ENCODE assay signal across 9 cellular contexts in the genomic region with DNA sequence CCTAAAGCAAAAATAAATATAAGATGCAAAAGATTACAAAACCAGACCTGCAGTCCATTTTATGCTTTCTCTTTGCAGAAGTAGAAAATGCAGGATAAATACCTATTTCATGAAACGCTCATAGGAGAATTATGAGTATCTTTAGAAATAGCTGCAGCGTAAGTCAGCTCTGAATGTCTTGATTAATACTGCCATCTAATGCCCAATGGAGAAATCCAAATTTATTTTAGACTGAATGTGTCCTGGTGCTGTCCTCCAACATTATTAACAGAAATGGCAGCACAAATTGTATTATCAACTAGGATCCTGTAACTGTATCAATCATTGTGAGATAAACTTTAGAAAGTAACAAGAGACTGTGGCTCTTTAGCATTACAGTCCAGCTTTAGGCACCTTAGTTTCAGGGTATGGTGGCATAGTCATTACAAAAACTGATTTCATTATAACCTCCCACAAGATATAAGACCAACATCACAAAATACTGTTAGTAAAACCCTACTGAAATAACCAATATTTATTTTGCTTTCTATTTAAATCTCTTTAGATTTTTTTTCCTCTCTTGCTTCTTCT.
DNase-seq lines count a peak whose midpoint lies in the region; ATAC-seq, FAIRE-seq and TF ChIP-seq lines count a peak whose summit lies in the region.
"Had no signal": no experiment of that assay in that cellular context is flagged by ENCODE, and none has a peak within 500 bp of the region (broad histone marks: within the 10 kb centered on the region; RNA-seq: fewer than 3 reads in every experiment).

No MANE protein-coding gene starts in this region.

- no peak for TF ChIP-seq POLR2A in GM12892 (IDR thresholded peaks at IDR 0.05; ENCODE audit: low read depth, low read length)

- peaks cover 0 to 3% of the 10 kb centered on the region in 2 donors for H3K9me3 ChIP-seq in neuronal stem cell (replicated peaks in 1 of 2; ENCODE audit: control insufficient read depth in 2 of 2, insufficient read depth in 1 of 2, low read depth in 1 of 2, low read length in 2 of 2)

- no peak overlapping the region for H2BK5ac ChIP-seq in neuronal stem cell (ENCODE audit: low read length)

- no peaks in the 10 kb centered on the region for H3K4me1 Mint-ChIP-seq in activated CD8-positive, alpha-beta memory T cell treated with anti-CD3 and anti-CD28 coated beads, Interleukin-2, amount 10 ng/mL, durations not matched to agents 7 days and 5 days

- no peaks in the 10 kb centered on the region for H3K9me3 Mint-ChIP-seq in activated CD8-positive, alpha-beta memory T cell treated with anti-CD3 and anti-CD28 coated beads, Interleukin-2, amount 10 ng/mL, durations not matched to agents 7 days and 5 days (ENCODE audit: low read depth)

- H3K27me3 Mint-ChIP-seq in activated CD8-positive, alpha-beta memory T cell treated with anti-CD3 and anti-CD28 coated beads, Interleukin-2, amount 10 ng/mL, durations not matched to agents 7 days and 5 days = no peaks in the 10 kb centered on the region

- no peaks in the 10 kb centered on the region for H3K27me3 ChIP-seq in neuronal stem cell (ENCODE audit: control insufficient read depth in 3 of 3, insufficient read depth in 3 of 3, low read depth in 1 of 3, low read length in 3 of 3)

- no peak overlapping the region for H3K23ac ChIP-seq in neuronal stem cell (ENCODE audit: low read depth, low read length, poor library complexity)

- no peak overlapping the region for H3K27ac Mint-ChIP-seq in activated CD8-positive, alpha-beta memory T cell treated with anti-CD3 and anti-CD28 coated beads, Interleukin-2, amount 10 ng/mL, durations not matched to agents 7 days and 5 days
- H3K27ac Mint-ChIP-seq: activated CD8-positive, alpha-beta T cell treated with anti-CD3 and anti-CD28 coated beads, Interleukin-2, amount 10 ng/mL, durations not matched to agents 7 days and 5 days had no signal

- H3K4ac ChIP-seq in neuronal stem cell (ENCODE audit: low read length) = no peak overlapping the region

- H3K27ac ChIP-seq in neuronal stem cell (replicated peaks; ENCODE audit: low read length) = no peak overlapping the region

- H2BK12ac ChIP-seq in neuronal stem cell (ENCODE audit: low read length) = no peak overlapping the region

- ATAC-seq in activated CD8-positive, alpha-beta memory T cell treated with anti-CD3 and anti-CD28 coated beads, Interleukin-2, amount 10 ng/mL, durations not matched to agents 7 days and 5 days = no peak
- ATAC-seq: activated CD8-positive, alpha-beta T cell treated with anti-CD3 and anti-CD28 coated beads, Interleukin-2, amount 10 ng/mL, durations not matched to agents 7 days and 5 days had no signal

- no peak overlapping the region for H3K4me3 ChIP-seq in neuronal stem cell (ENCODE audit: low read length in 2 of 2)

- H3K4me1 ChIP-seq in neuronal stem cell (ENCODE audit: control insufficient read depth in 2 of 2, insufficient read depth in 1 of 2, low read depth in 1 of 2, low read length in 2 of 2) = peaks cover 0 to 3% of the 10 kb centered on the region in 2 donors

- no CpG with 5 or more reads among the region's 2 CpGs for WGBS in neuronal stem cell (ENCODE audit: extremely low coverage in 2 of 2, insufficient read length in 2 of 2, insufficient replicate concordance in 1 of 2), 2 donors

- H2AK5ac ChIP-seq in neuronal stem cell (ENCODE audit: low read depth, low read length) = no peak overlapping the region

- no peaks in the 10 kb centered on the region for H3K79me1 ChIP-seq in neuronal stem cell (ENCODE audit: low read depth, low read length)

- H3K36me3 Mint-ChIP-seq in activated CD8-positive, alpha-beta memory T cell treated with anti-CD3 and anti-CD28 coated beads, Interleukin-2, amount 10 ng/mL, durations not matched to agents 7 days and 5 days = no peaks in the 10 kb centered on the region

- H3K4me3 Mint-ChIP-seq in activated CD8-positive, alpha-beta memory T cell treated with anti-CD3 and anti-CD28 coated beads, Interleukin-2, amount 10 ng/mL, durations not matched to agents 7 days and 5 days = no peak overlapping the region
- H3K4me3 Mint-ChIP-seq: activated CD8-positive, alpha-beta T cell treated with anti-CD3 and anti-CD28 coated beads, Interleukin-2, amount 10 ng/mL, durations not matched to agents 7 days and 5 days had no signal

- H3K4me2 ChIP-seq in neuronal stem cell (ENCODE audit: insufficient read depth, low read length, poor library complexity, severe bottlenecking) = no peak overlapping the region

- H3K18ac ChIP-seq in neuronal stem cell (ENCODE audit: low read length) = no peak overlapping the region

- H2BK120ac ChIP-seq in neuronal stem cell (ENCODE audit: low read depth, low read length) = no peak overlapping the region

- H4K91ac ChIP-seq in neuronal stem cell (ENCODE audit: low read depth, low read length, poor library complexity) = no peak overlapping the region

- no peak overlapping the region for H2BK15ac ChIP-seq in neuronal stem cell (ENCODE audit: low read length)

- DNase-seq in GM12892 (ENCODE audit: insufficient read length) (no peak), NCI-H526 treated with DMSO at 0.1 percent for 48 hours (lab: John Stamatoyannopoulos, UW) (peak; percentile 10), cerebellar cortex (ENCODE audit: low spot score) (peak; percentile 28), neuronal stem cell (ENCODE audit: low spot score) (no peak), islet precursor cell (no peak), activated gamma-delta T cell treated with Interleukin-2 at 50 U/mL for 16 hours (no peak), epidermal melanocyte (ENCODE audit: insufficient read length, low spot score) (no peak)
- no peak for DNase-seq in activated CD8-positive, alpha-beta memory T cell treated with anti-CD3 and anti-CD28 coated beads, Interleukin-2, amount 10 ng/mL, durations not matched to agents 7 days and 5 days
- DNase-seq: activated CD8-positive, alpha-beta T cell treated with anti-CD3 and anti-CD28 coated beads, Interleukin-2, amount 10 ng/mL, durations not matched to agents 7 days and 5 days had no signal

- H2AFZ ChIP-seq in neuronal stem cell (ENCODE audit: low read length) = peak overlapping the region; percentile 9

- peak; percentile 30 for FAIRE-seq in GM12892 (lab: Jason Lieb, UNC)

- CTCF ChIA-PET in activated CD8-positive, alpha-beta memory T cell treated with anti-CD3 and anti-CD28 coated beads, Interleukin-2, amount 10 ng/mL, durations not matched to agents 7 days and 5 days (lab: Charles Lee) = interaction anchor here (1.1 to 1.5 kb wide), 2 partner anchors 51 to 108 kb away, joined by 3 to 4 read pairs; no protein-coding TSS in a partner anchor

- no peak overlapping the region for H4K8ac ChIP-seq in neuronal stem cell (ENCODE audit: low read depth, low read length)

- no peak overlapping the region for H3K9ac ChIP-seq in neuronal stem cell (ENCODE audit: low read depth, low read length, poor library complexity)

- no peak overlapping the region for H3K14ac ChIP-seq in neuronal stem cell (ENCODE audit: low read length)

- no peaks in the 10 kb centered on the region for H3K36me3 ChIP-seq in neuronal stem cell (replicated peaks in 1 of 2; ENCODE audit: control insufficient read depth in 2 of 2, insufficient read depth in 2 of 2, low read length in 2 of 2)

Comparison
In these comparisons a context has a peak if more than half of its experiments do, and no peak if none do; other contexts are left out.
1. DNase-seq: peak in NCI-H526 treated with DMSO at 0.1 percent for 48 hours (single experiment) and cerebellar cortex (single experiment); none in GM12892 (single experiment), neuronal stem cell (single experiment), islet precursor cell (single experiment), activated gamma-delta T cell treated with Interleukin-2 at 50 U/mL for 16 hours (single experiment), epidermal melanocyte (single experiment) and activated CD8-positive, alpha-beta memory T cell treated with anti-CD3 and anti-CD28 coated beads, Interleukin-2, amount 10 ng/mL, durations not matched to agents 7 days and 5 days (single experiment).